In the genomic region with DNA sequence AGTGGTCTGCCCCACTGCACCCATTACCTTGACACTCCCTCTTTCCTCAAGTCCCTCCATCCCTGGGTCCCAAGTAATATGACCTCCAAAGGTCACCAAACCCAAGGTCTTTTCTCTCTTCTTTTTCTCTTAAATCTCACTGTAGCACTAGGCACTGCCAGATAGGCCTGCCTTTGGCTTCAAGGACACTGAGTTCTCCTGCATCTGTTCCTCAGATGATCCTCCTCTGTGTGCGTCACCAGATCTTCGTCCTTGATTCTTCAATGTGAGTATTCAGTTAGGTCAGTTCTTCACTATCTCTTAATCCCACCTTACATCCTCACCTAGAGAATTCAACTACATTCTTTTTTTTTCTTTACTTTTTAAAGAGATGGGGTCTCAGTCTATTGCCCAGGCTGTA, we compare ENCODE assay signal across 1 cellular context.
TF ChIP-seq lines count a peak whose summit lies in the region.

No MANE protein-coding gene starts in this region.

TF ChIP-seq in K562, 482 proteins besides CTCF, POLR2A, EP300 and RAD21 (continued from another document):
- no peak for TF ChIP-seq GTF3C2 (IDR thresholded peaks at IDR 0.05; ENCODE audit: borderline replicate concordance, extremely low read depth, insufficient read length)
- TF ChIP-seq ZKSCAN3 (CRISPR knock-in tag; IDR thresholded peaks at IDR 0.05): no peak
- no peak for TF ChIP-seq UBTF (IDR thresholded peaks at IDR 0.05; ENCODE audit: borderline replicate concordance in 1 of 2, low read depth in 2 of 2, low read length in 2 of 2)
- TF ChIP-seq ZNF324 (CRISPR knock-in tag; IDR thresholded peaks at IDR 0.05): no peak
